Comparison of ENCODE assay signal across 1 cellular context in genomic region chr1:103525114-103525606, GRCh38.
TF ChIP-seq lines count a peak whose summit lies in the region.

No MANE protein-coding gene starts in this region.

TF ChIP-seq in SK-N-SH treated with all-trans-retinoic acid at 6 μM for 48 hours, 23 proteins besides CTCF, POLR2A, EP300 and RAD21:
- TF ChIP-seq PATZ1 (CRISPR knock-in tag; IDR thresholded peaks at IDR 0.05; ENCODE audit: borderline replicate concordance), result no peak
- TF ChIP-seq, protein P1, sequence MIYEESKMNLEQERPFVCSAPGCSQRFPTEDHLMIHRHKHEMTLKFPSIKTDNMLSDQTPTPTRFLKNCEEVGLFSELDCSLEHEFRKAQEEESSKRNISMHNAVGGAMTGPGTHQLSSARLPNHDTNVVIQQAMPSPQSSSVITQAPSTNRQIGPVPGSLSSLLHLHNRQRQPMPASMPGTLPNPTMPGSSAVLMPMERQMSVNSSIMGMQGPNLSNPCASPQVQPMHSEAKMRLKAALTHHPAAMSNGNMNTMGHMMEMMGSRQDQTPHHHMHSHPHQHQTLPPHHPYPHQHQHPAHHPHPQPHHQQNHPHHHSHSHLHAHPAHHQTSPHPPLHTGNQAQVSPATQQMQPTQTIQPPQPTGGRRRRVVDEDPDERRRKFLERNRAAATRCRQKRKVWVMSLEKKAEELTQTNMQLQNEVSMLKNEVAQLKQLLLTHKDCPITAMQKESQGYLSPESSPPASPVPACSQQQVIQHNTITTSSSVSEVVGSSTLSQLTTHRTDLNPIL (CRISPR knock-in tag; IDR thresholded peaks at IDR 0.05; ENCODE audit: low read depth), result no peak
- TF ChIP-seq RARB (CRISPR knock-in tag; IDR thresholded peaks at IDR 0.05), result no peak
- no peak for TF ChIP-seq ZC3H10 (CRISPR knock-in tag; IDR thresholded peaks at IDR 0.05)
- no peak for TF ChIP-seq ZNF565 (CRISPR knock-in tag; conservative IDR thresholded peaks at IDR 0.05; ENCODE audit: low read depth)
- no peak for TF ChIP-seq TCF4 (CRISPR knock-in tag; IDR thresholded peaks at IDR 0.05; ENCODE audit: borderline replicate concordance)
- TF ChIP-seq PPARA (CRISPR knock-in tag; IDR thresholded peaks at IDR 0.05; ENCODE audit: borderline replicate concordance), result no peak
- no peak for TF ChIP-seq ISL1 (CRISPR knock-in tag; IDR thresholded peaks at IDR 0.05)
- TF ChIP-seq BACH2 (CRISPR knock-in tag; IDR thresholded peaks at IDR 0.05; ENCODE audit: borderline replicate concordance), result no peak
